ENCODE assay signal across 11 cellular contexts in the genomic region with DNA sequence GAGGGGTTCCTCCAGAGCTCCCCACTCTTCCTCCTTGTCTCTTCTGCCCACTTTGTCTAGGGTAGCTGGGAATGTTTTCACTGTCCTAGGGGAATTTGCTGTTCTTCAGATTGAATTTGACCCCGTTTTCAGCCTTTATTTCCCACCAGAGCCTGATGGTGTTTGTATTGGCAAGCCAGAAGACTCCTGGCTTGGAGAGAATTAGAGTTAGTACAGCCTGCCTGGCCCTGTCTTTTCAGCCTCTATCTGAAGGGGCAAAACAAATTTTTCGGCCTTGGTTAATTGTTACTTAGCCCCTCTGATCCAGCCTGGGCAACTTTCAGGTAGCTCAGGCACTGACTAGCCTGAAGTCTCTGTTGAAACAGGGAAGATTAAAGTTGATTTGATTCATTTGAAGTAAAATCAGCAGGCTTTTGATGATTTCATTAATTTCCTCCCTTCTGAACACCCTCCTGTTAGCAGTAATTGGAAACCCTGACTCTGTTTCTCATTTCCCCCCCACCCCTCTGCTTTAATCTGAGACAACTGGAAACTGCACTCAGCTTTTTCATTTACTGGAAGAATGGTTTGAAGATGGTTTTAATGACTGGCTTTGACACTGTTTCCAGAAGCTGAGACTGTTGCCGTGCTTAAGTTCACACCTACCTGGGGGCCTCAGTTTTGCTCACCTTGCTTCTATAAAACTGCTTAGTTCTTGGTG.
DNase-seq lines count a peak whose midpoint lies in the region; ATAC-seq and TF ChIP-seq lines count a peak whose summit lies in the region.
"Had no signal": no experiment of that assay in that cellular context is flagged by ENCODE, and none has a peak within 500 bp of the region (broad histone marks: within the 10 kb centered on the region; RNA-seq: fewer than 3 reads in every experiment).

No MANE protein-coding gene starts in this region.

- H3K9me3 Mint-ChIP-seq in activated CD8-positive, alpha-beta memory T cell treated with anti-CD3 and anti-CD28 coated beads, Interleukin-2, amount 10 ng/mL, durations not matched to agents 7 days and 5 days (ENCODE audit: low read depth): no peaks in the 10 kb centered on the region
- no peaks in the 10 kb centered on the region for H3K9me3 Mint-ChIP-seq in natural killer cell

- no peaks in the 10 kb centered on the region for H3K27me3 Mint-ChIP-seq in activated CD8-positive, alpha-beta memory T cell treated with anti-CD3 and anti-CD28 coated beads, Interleukin-2, amount 10 ng/mL, durations not matched to agents 7 days and 5 days
- no peaks in the 10 kb centered on the region for H3K27me3 Mint-ChIP-seq in natural killer cell (ENCODE audit: low read depth in 2 of 2)

- H3K27ac Mint-ChIP-seq in activated CD8-positive, alpha-beta memory T cell treated with anti-CD3 and anti-CD28 coated beads, Interleukin-2, amount 10 ng/mL, durations not matched to agents 7 days and 5 days: peak overlapping the region; percentile 83
- H3K27ac Mint-ChIP-seq in natural killer cell: peak overlapping the region; percentile 88

- in situ Hi-C loops in astrocyte of the spinal cord (cut with HindIII; ENCODE audit: low sequenced_read_pairs) (no loop called here), transverse colon (cut with MboI; ENCODE audit: low pct_ligation_motif_present in 1 of 4, low pct_unique_long_range_greater_than_20kb in 1 of 4, low sequenced_read_pairs in 3 of 4) (no loop called here)

- no peak for ATAC-seq in activated CD8-positive, alpha-beta memory T cell treated with anti-CD3 and anti-CD28 coated beads, Interleukin-2, amount 10 ng/mL, durations not matched to agents 7 days and 5 days
- ATAC-seq in natural killer cell (no peak), GM21367 (IDR thresholded peaks at IDR 0.05; ENCODE audit: unreplicated experiment) (no peak), HG03520 (IDR thresholded peaks at IDR 0.05; ENCODE audit: unreplicated experiment) (no peak)

- no peaks in the 10 kb centered on the region for H3K9me3 ChIP-seq in transverse colon

- peaks cover 28 to 59% (median 44%) of the 10 kb centered on the region in 4 donors for H3K4me1 ChIP-seq in transverse colon

- H3K36me3 Mint-ChIP-seq in activated CD8-positive, alpha-beta memory T cell treated with anti-CD3 and anti-CD28 coated beads, Interleukin-2, amount 10 ng/mL, durations not matched to agents 7 days and 5 days: peaks cover 35% of the 10 kb centered on the region
- no peaks in the 10 kb centered on the region for H3K36me3 Mint-ChIP-seq in natural killer cell

- TF ChIP-seq EP300 in transverse colon (IDR thresholded peaks at IDR 0.05; ENCODE audit: low read depth): no peak

- intact Hi-C loops in natural killer cell (cut with micrococcal nuclease): no loop called here
- intact Hi-C loops in transverse colon (cut with DNase I; ENCODE audit: low total_unique reads): no loop called here

- CTCF ChIA-PET in activated CD8-positive, alpha-beta memory T cell treated with anti-CD3 and anti-CD28 coated beads, Interleukin-2, amount 10 ng/mL, durations not matched to agents 7 days and 5 days (lab: Charles Lee): interaction anchor here (0.7 to 3.5 kb wide), 11 partner anchors 8 to 740 kb away, joined by 3 to 11 read pairs (median 5); a partner anchor contains a TSS

- no peak for TF ChIP-seq POLR2A in transverse colon (IDR thresholded peaks at IDR 0.05)

- peak overlapping the region; percentile 53 for H3K4me3 Mint-ChIP-seq in activated CD8-positive, alpha-beta memory T cell treated with anti-CD3 and anti-CD28 coated beads, Interleukin-2, amount 10 ng/mL, durations not matched to agents 7 days and 5 days
- peak overlapping the region; percentile 60 for H3K4me3 Mint-ChIP-seq in natural killer cell

- TF ChIP-seq CTCF in astrocyte of the spinal cord (IDR thresholded peaks at IDR 0.05; ENCODE audit: low read depth, low read length): no peak
- no peak for TF ChIP-seq CTCF in natural killer cell (IDR thresholded peaks at IDR 0.05)
- TF ChIP-seq CTCF in transverse colon (IDR thresholded peaks at IDR 0.05): no peak

- H3K36me3 ChIP-seq in transverse colon: no peaks in the 10 kb centered on the region

- H3K4me3 ChIP-seq in astrocyte of the spinal cord (ENCODE audit: low read depth, low read length) (no peak overlapping the region), transverse colon (no peak overlapping the region)

- H3K27me3 ChIP-seq in transverse colon: no peaks in the 10 kb centered on the region

- peak overlapping the region; percentile 60 to 73 (median 68) for H3K27ac ChIP-seq in transverse colon

- peaks cover 86% of the 10 kb centered on the region for H3K4me1 Mint-ChIP-seq in activated CD8-positive, alpha-beta memory T cell treated with anti-CD3 and anti-CD28 coated beads, Interleukin-2, amount 10 ng/mL, durations not matched to agents 7 days and 5 days
- H3K4me1 Mint-ChIP-seq in natural killer cell: peaks cover 72% of the 10 kb centered on the region in 2 donors

- 60 to 62% methylated on average over 2 to 3 of the region's 3 CpGs for WGBS in transverse colon (ENCODE audit: low coverage in 1 of 2), 2 donors

- no peak for DNase-seq in activated CD8-positive, alpha-beta memory T cell treated with anti-CD3 and anti-CD28 coated beads, Interleukin-2, amount 10 ng/mL, durations not matched to agents 7 days and 5 days
- no peak for DNase-seq in activated CD8-positive, alpha-beta memory T cell treated with anti-CD3 and anti-CD28 coated beads for 24 hours
- DNase-seq in astrocyte of the spinal cord (ENCODE audit: low read depth, low spot score) (peak; percentile 11), natural killer cell (no peak), transverse colon (no peak), NCI-H2029 (lab: John Stamatoyannopoulos, UW) (no peak)
- DNase-seq: dermis blood vessel endothelial cell, GDM1, NCI-H1930 had no signal
